ENCODE assay signal across 1 cellular context in the genomic region with DNA sequence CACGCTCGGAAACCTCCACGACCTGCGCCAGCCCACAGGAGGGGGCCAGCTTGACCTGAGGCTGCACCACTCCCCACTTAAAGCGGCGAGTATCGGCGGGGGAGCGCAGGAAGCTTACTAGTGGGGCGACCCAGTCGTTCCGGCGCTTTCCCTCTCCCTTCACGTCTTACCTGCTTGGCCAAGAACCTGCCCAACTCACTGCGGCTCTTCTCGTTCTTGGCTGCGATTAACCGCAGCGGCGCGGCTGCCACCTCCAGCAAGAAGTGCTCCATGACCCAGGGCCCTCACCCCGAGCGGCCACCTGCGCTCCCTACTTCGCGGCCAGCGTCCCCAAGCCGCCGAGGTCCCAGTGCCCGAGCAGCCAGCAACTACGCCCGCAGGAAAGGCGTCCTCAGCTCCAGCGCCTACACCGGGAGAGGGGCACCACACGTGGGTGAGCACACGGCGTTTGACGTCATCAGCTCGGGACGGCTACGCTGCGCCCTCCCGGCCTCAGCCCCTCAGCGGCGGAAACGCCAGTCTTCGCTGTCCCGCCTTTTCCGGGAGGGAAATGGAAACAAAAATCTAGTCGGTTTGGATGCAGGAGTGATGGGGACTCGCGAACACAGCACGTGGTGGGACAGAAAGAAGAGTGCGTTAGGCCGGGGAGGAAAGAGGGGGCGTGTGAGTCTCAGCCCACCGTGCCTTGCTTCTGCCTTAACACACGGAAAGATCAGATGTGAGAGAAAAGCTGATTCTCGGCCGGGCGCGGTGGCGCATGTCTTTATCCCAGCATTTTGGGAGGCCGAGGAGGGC.
TF ChIP-seq lines count a peak whose summit lies in the region.

TSS of gene MDN1 (minus strand) at position 459 of the 795 bp plus-strand sequence. CDS start at position 272, 187 bp downstream.

TF ChIP-seq in HepG2, 621 proteins besides CTCF, POLR2A, EP300 and RAD21 (continued from another document):
- peak; percentile 50; the same call in 1 of the 2 replicates for TF ChIP-seq ZNF770 (CRISPR knock-in tag; IDR thresholded peaks at IDR 0.05)
- TF ChIP-seq FOSL1 (CRISPR knock-in tag; IDR thresholded peaks at IDR 0.05; ENCODE audit: borderline replicate concordance): no peak
- 0 out of 2 replicates have a peak, but pooled peaks have one; percentile 60 for TF ChIP-seq ZNF772 (CRISPR knock-in tag; IDR thresholded peaks at IDR 0.05)
- peak; percentile 74; the same call in 1 of the 2 replicates for TF ChIP-seq ZNF558 (CRISPR knock-in tag; IDR thresholded peaks at IDR 0.05; ENCODE audit: borderline replicate concordance)
- no peak for TF ChIP-seq MEIS2 (CRISPR knock-in tag; IDR thresholded peaks at IDR 0.05)
- peak; percentile 80; the same call in 1 of the 2 replicates for TF ChIP-seq ZNF691 (CRISPR knock-in tag; IDR thresholded peaks at IDR 0.05; ENCODE audit: borderline replicate concordance, low read depth)
- peak; percentile 85 for TF ChIP-seq ELF3 (CRISPR knock-in tag; IDR thresholded peaks at IDR 0.05)
- TF ChIP-seq ZNF746 (CRISPR knock-in tag; IDR thresholded peaks at IDR 0.05): 0 out of 2 replicates have a peak, but pooled peaks have one; percentile 35
